Comparison of ENCODE assay signal across 1 cellular context in the genomic region with DNA sequence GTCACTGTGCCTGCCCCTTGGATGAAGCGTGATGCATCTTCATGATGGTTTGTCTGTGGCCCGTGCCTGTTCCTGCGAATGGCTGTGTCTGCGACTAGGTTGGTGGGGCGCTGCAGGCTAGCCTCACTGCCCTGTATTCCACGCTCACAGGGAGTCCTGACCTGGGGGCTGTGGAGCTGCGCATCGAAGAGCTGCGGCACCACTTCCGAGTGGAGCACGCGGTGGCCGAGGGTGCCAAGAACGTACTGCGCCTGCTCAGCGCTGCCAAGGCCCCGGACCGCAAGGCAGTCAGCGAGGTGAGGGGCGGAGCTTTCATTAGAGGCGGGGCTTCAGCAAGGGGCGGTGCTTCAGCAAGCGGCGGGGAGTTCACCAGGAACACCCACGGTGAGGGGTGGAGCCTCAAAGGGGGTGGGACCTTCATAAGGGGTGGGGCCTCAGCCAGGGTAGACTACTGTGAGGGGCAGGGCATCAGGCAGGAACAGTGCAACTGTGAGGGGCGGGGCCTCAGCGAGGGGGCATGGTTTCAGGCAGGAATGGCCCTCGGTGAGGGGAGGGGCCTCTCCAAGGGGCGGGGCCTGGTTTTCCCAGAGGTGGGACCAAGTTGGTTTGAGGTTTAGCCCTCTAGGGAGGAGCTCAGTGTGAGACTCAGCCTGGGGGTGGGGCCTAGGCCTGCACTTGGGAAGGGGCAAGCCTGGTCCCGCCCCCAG.
A peak's percentile ranks its signal among the peaks of the same experiment; 100 is the strongest.
TF ChIP-seq lines count a peak whose summit lies in the region.

No MANE protein-coding gene starts in this region.

TF ChIP-seq in K562, 482 proteins besides CTCF, POLR2A, EP300 and RAD21 (continued from another document and continues in another):
- TF ChIP-seq PREB (CRISPR knock-in tag; IDR thresholded peaks at IDR 0.05) (no peak), GABPB1 (CRISPR knock-in tag; IDR thresholded peaks at IDR 0.05) (0 out of 2 replicates have a peak, but pooled peaks have one; percentile 15), HDAC1 (IDR thresholded peaks at IDR 0.05) (no peak), HNRNPH1 (optimal IDR thresholded peaks at IDR 0.05; ENCODE audit: low read depth, low read length) (no peak), TAF1 (IDR thresholded peaks at IDR 0.05; ENCODE audit: control insufficient read depth, extremely low read depth, insufficient read depth, low read length, severe bottlenecking) (no peak), ZNF644 (tag; IDR thresholded peaks at IDR 0.05; ENCODE audit: low read depth) (no peak), CC2D1A (IDR thresholded peaks at IDR 0.05) (peak; percentile 90; the same call in 1 of the 2 replicates), NR0B1 (IDR thresholded peaks at IDR 0.05; ENCODE audit: partially characterized antibody) (no peak), ZNF311 (CRISPR knock-in tag; IDR thresholded peaks at IDR 0.05) (no peak), SMAD2 (IDR thresholded peaks at IDR 0.05; ENCODE audit: low read depth, low read length) (no peak), BCL6 (CRISPR knock-in tag; IDR thresholded peaks at IDR 0.05) (no peak), ZNF778 (CRISPR knock-in tag; IDR thresholded peaks at IDR 0.05) (no peak), GTF2A2 (tag; IDR thresholded peaks at IDR 0.05) (no peak), ILK (tag; IDR thresholded peaks at IDR 0.05; ENCODE audit: borderline replicate concordance, low read depth) (no peak), PRDM10 (IDR thresholded peaks at IDR 0.05; ENCODE audit: partially characterized antibody) (no peak), FUS (optimal IDR thresholded peaks at IDR 0.05; ENCODE audit: low read depth, low read length) (no peak), IFI16 (CRISPR knock-in tag; IDR thresholded peaks at IDR 0.05) (no peak), ELF2 (CRISPR knock-in tag; IDR thresholded peaks at IDR 0.05) (no peak), SP1 (CRISPR knock-in tag; IDR thresholded peaks at IDR 0.05) (peak; percentile 85), ZNF3 (CRISPR knock-in tag; IDR thresholded peaks at IDR 0.05) (no peak), SMAD4 (CRISPR knock-in tag; conservative IDR thresholded peaks at IDR 0.05) (0 out of 2 replicates have a peak, but pooled peaks have one; percentile 20), BDP1 (IDR thresholded peaks at IDR 0.05; ENCODE audit: insufficient read depth, insufficient read length) (no peak), RAD51 (IDR thresholded peaks at IDR 0.05; ENCODE audit: borderline replicate concordance, low read depth) (no peak), SREBF1 (IDR thresholded peaks at IDR 0.05; ENCODE audit: borderline replicate concordance, low read depth, low read length) (no peak), ATF1 (CRISPR knock-in tag; IDR thresholded peaks at IDR 0.05) (no peak), ATF1 (tag; IDR thresholded peaks at IDR 0.05) (0 out of 2 replicates have a peak, but pooled peaks have one; percentile 35), ZNF217 (CRISPR knock-in tag; IDR thresholded peaks at IDR 0.05) (no peak), ZNF280A (IDR thresholded peaks at IDR 0.05; ENCODE audit: low read depth, partially characterized antibody) (no peak), SMC3 (conservative IDR thresholded peaks at IDR 0.05; ENCODE audit: insufficient read depth, low read depth, low read length) (no peak), SMARCC2 (IDR thresholded peaks at IDR 0.05; ENCODE audit: low read depth) (no peak), NR3C1 (CRISPR knock-in tag; IDR thresholded peaks at IDR 0.05) (no peak), ZNF395 (CRISPR knock-in tag; IDR thresholded peaks at IDR 0.05) (peak; percentile 72), TFAP4 (CRISPR knock-in tag; IDR thresholded peaks at IDR 0.05; ENCODE audit: borderline replicate concordance) (peak; percentile 47; the same call in 1 of the 2 replicates)
- TF ChIP-seq, protein P1, sequence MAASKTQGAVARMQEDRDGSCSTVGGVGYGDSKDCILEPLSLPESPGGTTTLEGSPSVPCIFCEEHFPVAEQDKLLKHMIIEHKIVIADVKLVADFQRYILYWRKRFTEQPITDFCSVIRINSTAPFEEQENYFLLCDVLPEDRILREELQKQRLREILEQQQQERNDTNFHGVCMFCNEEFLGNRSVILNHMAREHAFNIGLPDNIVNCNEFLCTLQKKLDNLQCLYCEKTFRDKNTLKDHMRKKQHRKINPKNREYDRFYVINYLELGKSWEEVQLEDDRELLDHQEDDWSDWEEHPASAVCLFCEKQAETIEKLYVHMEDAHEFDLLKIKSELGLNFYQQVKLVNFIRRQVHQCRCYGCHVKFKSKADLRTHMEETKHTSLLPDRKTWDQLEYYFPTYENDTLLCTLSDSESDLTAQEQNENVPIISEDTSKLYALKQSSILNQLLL (CRISPR knock-in tag; IDR thresholded peaks at IDR 0.05; ENCODE audit: borderline replicate concordance), result no peak
- TF ChIP-seq, protein P2, sequence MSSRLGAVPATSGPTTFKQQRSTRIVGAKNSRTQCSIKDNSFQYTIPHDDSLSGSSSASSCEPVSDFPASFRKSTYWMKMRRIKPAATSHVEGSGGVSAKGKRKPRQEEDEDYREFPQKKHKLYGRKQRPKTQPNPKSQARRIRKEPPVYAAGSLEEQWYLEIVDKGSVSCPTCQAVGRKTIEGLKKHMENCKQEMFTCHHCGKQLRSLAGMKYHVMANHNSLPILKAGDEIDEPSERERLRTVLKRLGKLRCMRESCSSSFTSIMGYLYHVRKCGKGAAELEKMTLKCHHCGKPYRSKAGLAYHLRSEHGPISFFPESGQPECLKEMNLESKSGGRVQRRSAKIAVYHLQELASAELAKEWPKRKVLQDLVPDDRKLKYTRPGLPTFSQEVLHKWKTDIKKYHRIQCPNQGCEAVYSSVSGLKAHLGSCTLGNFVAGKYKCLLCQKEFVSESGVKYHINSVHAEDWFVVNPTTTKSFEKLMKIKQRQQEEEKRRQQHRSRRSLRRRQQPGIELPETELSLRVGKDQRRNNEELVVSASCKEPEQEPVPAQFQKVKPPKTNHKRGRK (tag; IDR thresholded peaks at IDR 0.05), result no peak
- TF ChIP-seq, protein P3, sequence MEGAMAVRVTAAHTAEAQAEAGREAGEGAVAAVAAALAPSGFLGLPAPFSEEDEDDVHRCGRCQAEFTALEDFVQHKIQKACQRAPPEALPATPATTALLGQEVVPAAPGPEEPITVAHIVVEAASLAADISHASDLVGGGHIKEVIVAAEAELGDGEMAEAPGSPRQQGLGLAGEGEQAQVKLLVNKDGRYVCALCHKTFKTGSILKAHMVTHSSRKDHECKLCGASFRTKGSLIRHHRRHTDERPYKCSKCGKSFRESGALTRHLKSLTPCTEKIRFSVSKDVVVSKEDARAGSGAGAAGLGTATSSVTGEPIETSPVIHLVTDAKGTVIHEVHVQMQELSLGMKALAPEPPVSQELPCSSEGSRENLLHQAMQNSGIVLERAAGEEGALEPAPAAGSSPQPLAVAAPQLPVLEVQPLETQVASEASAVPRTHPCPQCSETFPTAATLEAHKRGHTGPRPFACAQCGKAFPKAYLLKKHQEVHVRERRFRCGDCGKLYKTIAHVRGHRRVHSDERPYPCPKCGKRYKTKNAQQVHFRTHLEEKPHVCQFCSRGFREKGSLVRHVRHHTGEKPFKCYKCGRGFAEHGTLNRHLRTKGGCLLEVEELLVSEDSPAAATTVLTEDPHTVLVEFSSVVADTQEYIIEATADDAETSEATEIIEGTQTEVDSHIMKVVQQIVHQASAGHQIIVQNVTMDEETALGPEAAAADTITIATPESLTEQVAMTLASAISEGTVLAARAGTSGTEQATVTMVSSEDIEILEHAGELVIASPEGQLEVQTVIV (CRISPR knock-in tag; IDR thresholded peaks at IDR 0.05; ENCODE audit: borderline replicate concordance), result no peak
- TF ChIP-seq, protein P4, sequence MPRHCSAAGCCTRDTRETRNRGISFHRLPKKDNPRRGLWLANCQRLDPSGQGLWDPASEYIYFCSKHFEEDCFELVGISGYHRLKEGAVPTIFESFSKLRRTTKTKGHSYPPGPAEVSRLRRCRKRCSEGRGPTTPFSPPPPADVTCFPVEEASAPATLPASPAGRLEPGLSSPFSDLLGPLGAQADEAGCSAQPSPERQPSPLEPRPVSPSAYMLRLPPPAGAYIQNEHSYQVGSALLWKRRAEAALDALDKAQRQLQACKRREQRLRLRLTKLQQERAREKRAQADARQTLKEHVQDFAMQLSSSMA (CRISPR knock-in tag; IDR thresholded peaks at IDR 0.05), result peak; percentile 50; the same call in 1 of the 2 replicates
- TF ChIP-seq, protein P5, sequence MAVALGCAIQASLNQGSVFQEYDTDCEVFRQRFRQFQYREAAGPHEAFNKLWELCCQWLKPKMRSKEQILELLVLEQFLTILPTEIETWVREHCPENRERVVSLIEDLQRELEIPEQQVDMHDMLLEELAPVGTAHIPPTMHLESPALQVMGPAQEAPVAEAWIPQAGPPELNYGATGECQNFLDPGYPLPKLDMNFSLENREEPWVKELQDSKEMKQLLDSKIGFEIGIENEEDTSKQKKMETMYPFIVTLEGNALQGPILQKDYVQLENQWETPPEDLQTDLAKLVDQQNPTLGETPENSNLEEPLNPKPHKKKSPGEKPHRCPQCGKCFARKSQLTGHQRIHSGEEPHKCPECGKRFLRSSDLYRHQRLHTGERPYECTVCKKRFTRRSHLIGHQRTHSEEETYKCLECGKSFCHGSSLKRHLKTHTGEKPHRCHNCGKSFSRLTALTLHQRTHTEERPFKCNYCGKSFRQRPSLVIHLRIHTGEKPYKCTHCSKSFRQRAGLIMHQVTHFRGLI (CRISPR knock-in tag; IDR thresholded peaks at IDR 0.05), result no peak
